Comparison of ENCODE assay signal across 8 cellular contexts in the genomic region with DNA sequence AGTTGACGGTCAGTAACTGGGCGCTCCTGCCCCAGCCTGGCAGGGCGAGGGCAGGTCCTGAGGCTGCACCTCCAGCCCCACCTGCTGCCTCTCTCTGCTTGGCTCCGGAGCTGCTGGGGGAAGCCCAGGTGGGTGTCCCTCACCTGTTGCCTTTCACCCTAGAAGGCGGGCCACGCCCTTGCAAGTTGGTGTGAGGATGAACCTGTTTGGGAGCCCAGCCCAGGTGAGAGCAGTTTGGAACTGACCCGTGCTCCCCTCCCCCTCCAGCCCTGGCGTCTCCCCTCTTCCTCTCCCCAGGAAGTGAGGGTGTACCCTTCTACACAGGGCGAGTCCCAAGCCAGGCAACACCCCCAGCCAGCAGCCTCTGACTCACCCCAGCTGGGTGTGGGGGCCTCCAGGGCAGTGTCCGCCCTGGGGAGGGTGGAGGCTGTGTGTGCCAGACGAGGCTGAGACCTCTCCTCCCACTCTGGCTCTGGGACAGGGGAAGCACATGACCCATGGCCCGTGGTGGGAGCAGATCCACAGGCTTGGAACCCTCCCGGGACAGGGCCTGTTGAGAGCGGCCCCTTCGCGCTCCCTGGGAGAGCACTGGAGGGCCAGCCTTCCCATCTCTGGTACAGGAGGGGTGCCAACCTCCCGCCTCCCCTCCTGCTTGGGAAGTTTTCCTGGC. TPM values are rescaled to one million over a fixed set of nuclear protein-coding genes. Genes with fewer than 3 reads are reported as not detected.
DNase-seq lines count a peak whose midpoint lies in the region; ATAC-seq, FAIRE-seq and TF ChIP-seq lines count a peak whose summit lies in the region.

No MANE protein-coding gene starts in this region.

- no peaks in the 10 kb centered on the region for H4K20me1 ChIP-seq in endothelial cell of umbilical vein (replicated peaks; ENCODE audit: control insufficient read depth, extremely low read depth, insufficient read depth, low read length)

- WGBS in aorta, 2 donors: 26 to 28% methylated on average over 17 of the region's 17 CpGs

- peak overlapping the region; percentile 75 for H3K27ac ChIP-seq in endothelial cell of umbilical vein (ENCODE audit: insufficient read depth, low read depth, low read length)
- H3K27ac ChIP-seq in mucosa of rectum (ENCODE audit: low read depth in 2 of 2, low read length in 2 of 2): peak overlapping the region; percentile 78 to 86
- H3K27ac ChIP-seq in aorta (ENCODE audit: low read depth in 1 of 2, low read length in 2 of 2): peak overlapping the region; percentile 49 to 81

- intact Hi-C loops in endothelial cell of umbilical vein (cut with micrococcal nuclease) (loop anchor here (1.0 kb wide), 1 partner anchor 19 kb away; no protein-coding TSS in a partner anchor), aorta (cut with DNase I) (no loop called here)

- TF ChIP-seq POLR2A in endothelial cell of umbilical vein (IDR thresholded peaks at IDR 0.05; ENCODE audit: low read depth, low read length): no peak

- POLR2A ChIA-PET in endothelial cell of umbilical vein (lab: Charles Lee): interaction anchor here (1.1 kb wide), 1 partner anchor 20 kb away, joined by 3 read pairs; no protein-coding TSS in a partner anchor

- H3K4me3 ChIP-seq in endothelial cell of umbilical vein (replicated peaks in 1 of 3; ENCODE audit: insufficient read depth in 1 of 3, low read depth in 1 of 3, low read length in 3 of 3): no peak overlapping the region
- H3K4me3 ChIP-seq in mucosa of rectum (ENCODE audit: low read length in 2 of 2): peak overlapping the region; percentile 31 to 49
- no peak overlapping the region for H3K4me3 ChIP-seq in aorta (ENCODE audit: low read length in 2 of 2)

- H3K9me1 ChIP-seq in endothelial cell of umbilical vein (replicated peaks; ENCODE audit: control insufficient read depth, extremely low read depth, insufficient read depth, low read length): no peaks in the 10 kb centered on the region

- H3K27me3 ChIP-seq in endothelial cell of umbilical vein (ENCODE audit: control insufficient read depth in 2 of 2, insufficient read depth in 2 of 2, low read length in 2 of 2): no peaks in the 10 kb centered on the region
- no peaks in the 10 kb centered on the region for H3K27me3 ChIP-seq in mucosa of rectum (ENCODE audit: control insufficient read depth in 2 of 2, insufficient read depth in 2 of 2, low read length in 2 of 2)
- H3K27me3 ChIP-seq in aorta (ENCODE audit: control insufficient read depth in 1 of 2, insufficient read depth in 2 of 2, low read length in 1 of 2): no peaks in the 10 kb centered on the region

- no peaks in the 10 kb centered on the region for H3K9me3 ChIP-seq in endothelial cell of umbilical vein (replicated peaks; ENCODE audit: control insufficient read depth, insufficient read depth, low read length)
- H3K9me3 ChIP-seq in mucosa of rectum (ENCODE audit: control insufficient read depth in 2 of 2, low read length in 2 of 2): no peaks in the 10 kb centered on the region
- H3K9me3 ChIP-seq in aorta (ENCODE audit: control insufficient read depth, low read length): no peaks in the 10 kb centered on the region

- FAIRE-seq in endothelial cell of umbilical vein (lab: Jason Lieb, UNC): peak; percentile 69

- dilution Hi-C loops in endothelial cell of umbilical vein (cut with MboI; ENCODE audit: extremely low pct_ligation_motif_present, low sequenced_read_pairs): no loop called here

- no TSS peak for BruUV-seq in endothelial cell of umbilical vein (replicated peaks; lab: Mats Ljungman, UMichigan)

- H3K4me2 ChIP-seq in endothelial cell of umbilical vein (ENCODE audit: insufficient read depth, low read length): no peak overlapping the region

- CTCF ChIA-PET in endothelial cell of umbilical vein (lab: Charles Lee): interaction anchor here (1.4 to 1.9 kb wide), 3 partner anchors 19 to 33 kb away, joined by 3 to 7 read pairs (median 3); no protein-coding TSS in a partner anchor

- DNase-seq in CD1c-positive myeloid dendritic cell (ENCODE audit: extremely low spot score): peak; percentile 36
- DNase-seq in RPMI7951 (ENCODE audit: low read depth): peak; percentile 89
- peak; percentile 82 for DNase-seq in endothelial cell of umbilical vein (ENCODE audit: low read depth, low spot score)
- peak; percentile 95 to 97 for DNase-seq in aorta
- no peak for DNase-seq in NCI-H2227 treated with DMSO at 0.1 percent for 48 hours (lab: John Stamatoyannopoulos, UW)
- no peak for DNase-seq in COLO668 (lab: John Stamatoyannopoulos, UW; ENCODE audit: unreplicated experiment)

- H3K9ac ChIP-seq in endothelial cell of umbilical vein (replicated peaks; ENCODE audit: extremely low read depth, insufficient read depth, low read length) (peak overlapping the region; percentile 31), mucosa of rectum (ENCODE audit: low read depth in 1 of 2, low read length in 2 of 2) (peak overlapping the region; percentile 56 to 73)

- no peak for TF ChIP-seq CTCF in endothelial cell of umbilical vein (IDR thresholded peaks at IDR 0.05; ENCODE audit: extremely low read depth in 1 of 2, insufficient read depth in 1 of 2, low read depth in 1 of 2, low read length in 2 of 2)

- ATAC-seq in aorta (ENCODE audit: low FRiP score) (peak; percentile 95), HG02970 (IDR thresholded peaks at IDR 0.05; ENCODE audit: low FRiP score, unreplicated experiment) (no peak)

- H3K4me1 ChIP-seq in endothelial cell of umbilical vein (ENCODE audit: control insufficient read depth, extremely low read depth, insufficient read depth, low read length): peaks cover 35% of the 10 kb centered on the region
- H3K4me1 ChIP-seq in mucosa of rectum (ENCODE audit: control insufficient read depth in 2 of 2, insufficient read depth in 2 of 2, low read length in 2 of 2): peaks cover 20 to 30% of the 10 kb centered on the region in 2 donors
- no peaks in the 10 kb centered on the region for H3K4me1 ChIP-seq in aorta (ENCODE audit: control insufficient read depth in 1 of 2, insufficient read depth in 2 of 2, low read length in 2 of 2)

- peaks cover 85% of the 10 kb centered on the region for H3K79me2 ChIP-seq in endothelial cell of umbilical vein (ENCODE audit: control insufficient read depth, insufficient read depth, low read length)

- H3K36me3 ChIP-seq in endothelial cell of umbilical vein (ENCODE audit: control insufficient read depth in 2 of 2, extremely low read depth in 1 of 2, insufficient read depth in 2 of 2, low read length in 2 of 2) (peaks cover 10 to 34% of the 10 kb centered on the region in 2 experiments), mucosa of rectum (ENCODE audit: control insufficient read depth in 2 of 2, insufficient read depth in 2 of 2, low read length in 2 of 2) (peaks cover 15 to 25% of the 10 kb centered on the region in 2 donors), aorta (ENCODE audit: control insufficient read depth in 1 of 2, insufficient read depth in 2 of 2, low read length in 1 of 2) (peaks cover 0 to 4% of the 10 kb centered on the region in 2 donors)

- no peak overlapping the region for H2AFZ ChIP-seq in endothelial cell of umbilical vein (ENCODE audit: low read depth, low read length)

RNA-seq across cellular contexts. Expression of a gene that starts 10.4 kb away (rescaled TPM):
- 13.9 and 14.1 TPM in 2 replicates for total RNA-seq in RPMI7951 (2014; rRNA removed; shearing (Covaris generic))
- total RNA-seq in endothelial cell of umbilical vein (99.6 and 126 TPM in 2 replicates), aorta (100 to 1,000 TPM in 1 of 2 donors, 10 to 100 TPM in 1; 63.8 to 100 TPM)
- polyA plus RNA-seq in endothelial cell of umbilical vein (129 and 134 TPM in 2 replicates), aorta (10 to 100 TPM; 14.3 to 41.3 TPM)
- polyA plus RNA-seq in endothelial cell of umbilical vein (2011; cell fraction: cytosol; rRNA removed): 114 TPM in 2 replicates
- 66.6 and 67.7 TPM in 2 replicates for polyA plus RNA-seq in endothelial cell of umbilical vein (2011; cell fraction: nucleus; rRNA removed)
- 82.3 and 108 TPM in 2 replicates for polyA plus RNA-seq in endothelial cell of umbilical vein (2012)
- polyA minus RNA-seq in endothelial cell of umbilical vein: 179 and 186 TPM in 2 replicates
- polyA minus RNA-seq in endothelial cell of umbilical vein (2011; cell fraction: cytosol; rRNA and poly(A)+ RNA removed): 21.5 TPM
- 55.5 and 56.5 TPM in 2 replicates for polyA minus RNA-seq in endothelial cell of umbilical vein (2011; cell fraction: nucleus; rRNA and poly(A)+ RNA removed)

RNA-seq across cellular contexts. Expression of a gene that starts 10.6 kb away (rescaled TPM):
- 8.0 and 9.6 TPM in 2 replicates for total RNA-seq in RPMI7951 (2014; rRNA removed; shearing (Covaris generic))
- total RNA-seq in endothelial cell of umbilical vein: 7.2 and 8.0 TPM in 2 replicates
- 9.6 and 10.3 TPM in 2 replicates for polyA plus RNA-seq in endothelial cell of umbilical vein
- 6.9 and 7.2 TPM in 2 replicates for polyA plus RNA-seq in endothelial cell of umbilical vein (2011; cell fraction: cytosol; rRNA removed)
- 27.0 and 28.9 TPM in 2 replicates for polyA plus RNA-seq in endothelial cell of umbilical vein (2011; cell fraction: nucleus; rRNA removed)
- polyA plus RNA-seq in endothelial cell of umbilical vein (2012): 5.8 and 8.3 TPM in 2 replicates
- polyA minus RNA-seq in endothelial cell of umbilical vein: 6.1 and 8.5 TPM in 2 replicates
- 11.5 TPM for polyA minus RNA-seq in endothelial cell of umbilical vein (2011; cell fraction: cytosol; rRNA and poly(A)+ RNA removed)
- 5.9 and 7.1 TPM in 2 replicates for polyA minus RNA-seq in endothelial cell of umbilical vein (2011; cell fraction: nucleus; rRNA and poly(A)+ RNA removed)
- 1 to 10 TPM; 7.5 to 9.5 TPM for total RNA-seq in aorta
- polyA plus RNA-seq in aorta: 10 to 100 TPM in 1 of 2 donors, 1 to 10 TPM in 1; 4.5 to 11.4 TPM

RNA-seq across cellular contexts. Expression of a gene that starts 28.4 kb away (rescaled TPM):
- 1.7 and 1.8 TPM in 2 replicates for total RNA-seq in RPMI7951 (2014; rRNA removed; shearing (Covaris generic))
- 0.30 and 1.8 TPM in 2 replicates for total RNA-seq in endothelial cell of umbilical vein
- polyA plus RNA-seq in endothelial cell of umbilical vein: 1.1 and 1.8 TPM in 2 replicates
- 0.77 and 1.2 TPM in 2 replicates for polyA plus RNA-seq in endothelial cell of umbilical vein (2011; cell fraction: cytosol; rRNA removed)
- 2.7 and 3.0 TPM in 2 replicates for polyA plus RNA-seq in endothelial cell of umbilical vein (2011; cell fraction: nucleus; rRNA removed)
- not detected in 2 replicates for polyA plus RNA-seq in endothelial cell of umbilical vein (2012)
- 0.28 and 1.3 TPM in 2 replicates for polyA minus RNA-seq in endothelial cell of umbilical vein
- polyA minus RNA-seq in endothelial cell of umbilical vein (2011; cell fraction: cytosol; rRNA and poly(A)+ RNA removed): not detected
- polyA minus RNA-seq in endothelial cell of umbilical vein (2011; cell fraction: nucleus; rRNA and poly(A)+ RNA removed): 1.6 and 1.7 TPM in 2 replicates
- 10 to 100 TPM; 20.5 to 33.0 TPM for total RNA-seq in aorta
- 10 to 100 TPM; 16.7 to 68.9 TPM for polyA plus RNA-seq in aorta

RNA-seq across cellular contexts. Expression of a gene that starts 55.0 kb away (rescaled TPM):
- total RNA-seq in RPMI7951 (2014; rRNA removed; shearing (Covaris generic)): 16.1 and 16.2 TPM in 2 replicates
- 18.8 and 22.3 TPM in 2 replicates for total RNA-seq in endothelial cell of umbilical vein
- polyA plus RNA-seq in endothelial cell of umbilical vein: 59.8 and 71.6 TPM in 2 replicates
- 26.2 and 27.5 TPM in 2 replicates for polyA plus RNA-seq in endothelial cell of umbilical vein (2011; cell fraction: cytosol; rRNA removed)
- 13.3 and 13.6 TPM in 2 replicates for polyA plus RNA-seq in endothelial cell of umbilical vein (2011; cell fraction: nucleus; rRNA removed)
- polyA plus RNA-seq in endothelial cell of umbilical vein (2012): 22.6 and 24.8 TPM in 2 replicates
- polyA minus RNA-seq in endothelial cell of umbilical vein: 68.3 and 77.7 TPM in 2 replicates
- polyA minus RNA-seq in endothelial cell of umbilical vein (2011; cell fraction: cytosol; rRNA and poly(A)+ RNA removed): 17.3 TPM
- polyA minus RNA-seq in endothelial cell of umbilical vein (2011; cell fraction: nucleus; rRNA and poly(A)+ RNA removed): 15.5 and 18.1 TPM in 2 replicates
- total RNA-seq in aorta: 10 to 100 TPM in 1 of 2 donors, 1 to 10 TPM in 1; 8.4 to 10.5 TPM
- polyA plus RNA-seq in aorta: 10 to 100 TPM in 1 of 2 donors, 1 to 10 TPM in 1; 4.3 to 10.7 TPM

RNA-seq across cellular contexts. Expression of a gene that starts 55.1 kb away (rescaled TPM):
- 28.9 and 33.4 TPM in 2 replicates for total RNA-seq in RPMI7951 (2014; rRNA removed; shearing (Covaris generic))
- total RNA-seq in endothelial cell of umbilical vein (62.1 and 66.2 TPM in 2 replicates), aorta (10 to 100 TPM; 37.1 to 44.5 TPM)
- polyA plus RNA-seq in endothelial cell of umbilical vein (62.7 TPM in 2 replicates), aorta (10 to 100 TPM in 1 of 2 donors, 1 to 10 TPM in 1; 4.9 to 14.4 TPM)
- polyA plus RNA-seq in endothelial cell of umbilical vein (2011; cell fraction: cytosol; rRNA removed): 46.2 and 57.1 TPM in 2 replicates
- 105 and 115 TPM in 2 replicates for polyA plus RNA-seq in endothelial cell of umbilical vein (2011; cell fraction: nucleus; rRNA removed)
- polyA plus RNA-seq in endothelial cell of umbilical vein (2012): 43.7 and 48.4 TPM in 2 replicates
- polyA minus RNA-seq in endothelial cell of umbilical vein: 198 and 201 TPM in 2 replicates
- 180 TPM for polyA minus RNA-seq in endothelial cell of umbilical vein (2011; cell fraction: cytosol; rRNA and poly(A)+ RNA removed)
- polyA minus RNA-seq in endothelial cell of umbilical vein (2011; cell fraction: nucleus; rRNA and poly(A)+ RNA removed): 102 and 120 TPM in 2 replicates

Comparison
In these comparisons a context has a peak if more than half of its experiments do, and no peak if none do; other contexts are left out.
1. DNase-seq: peak in CD1c-positive myeloid dendritic cell (single experiment), RPMI7951 (single experiment), endothelial cell of umbilical vein (single experiment) and aorta (2 of 2); none in NCI-H2227 treated with DMSO at 0.1 percent for 48 hours (single experiment) and COLO668 (single experiment).
2. H3K4me3 ChIP-seq: peak in mucosa of rectum (2 of 2); none in endothelial cell of umbilical vein (0 of 3) and aorta (0 of 2).
3. Peak in every context shown above with its lines, with median percentiles within 50 percentile points of each other: H3K27ac ChIP-seq.